Comparison of ENCODE assay signal across 28 cellular contexts in genomic region chr1:24304763-24305162, GRCh38. TPM values are rescaled to one million over a fixed set of nuclear protein-coding genes. Genes with fewer than 3 reads are reported as not detected.
"Had no signal": no experiment of that assay in that cellular context is flagged by ENCODE, and none has a peak within 500 bp of the region (broad histone marks: within the 10 kb centered on the region; RNA-seq: fewer than 3 reads in every experiment).

No MANE protein-coding gene starts in this region.

- H3K4me1 Mint-ChIP-seq: activated CD4-positive, alpha-beta T cell treated with anti-CD3 and anti-CD28 coated beads, Interleukin-2, amount 10 ng/mL, durations not matched to agents 7 days and 5 days; activated naive CD4-positive, alpha-beta T cell treated with anti-CD3 and anti-CD28 coated beads, Interleukin-2, amount 50 U/mL, for 24 hours; naive thymus-derived CD4-positive, alpha-beta T cell had no signal

- H3K4me3 Mint-ChIP-seq: activated CD4-positive, alpha-beta T cell treated with anti-CD3 and anti-CD28 coated beads, Interleukin-2, amount 10 ng/mL, durations not matched to agents 7 days and 5 days; activated CD8-positive, alpha-beta T cell treated with anti-CD3 and anti-CD28 coated beads for 36 hours; activated naive CD4-positive, alpha-beta T cell treated with anti-CD3 and anti-CD28 coated beads, Interleukin-2, amount 50 U/mL, for 24 hours; effector memory CD8-positive, alpha-beta T cell; naive thymus-derived CD4-positive, alpha-beta T cell; stimulated activated naive CD8-positive, alpha-beta T cell treated with anti-CD3 and anti-CD28 coated beads, Interleukin-15, Interleukin-2, amounts not matched to agents 100 ng/mL and 50 ng/mL, for 24 hours; T-helper 2 cell treated with Interferon-gamma antibody and Interleukin-4, amounts not matched to agents 5 μg/mL and 100 μg/mL, for 36 hours had no signal

- ATAC-seq: activated CD8-positive, alpha-beta T cell treated with anti-CD3 and anti-CD28 coated beads for 36 hours; effector memory CD8-positive, alpha-beta T cell; left lung; naive thymus-derived CD4-positive, alpha-beta T cell; psoas muscle; right cardiac atrium had no signal

- H3K36me3 Mint-ChIP-seq: activated naive CD4-positive, alpha-beta T cell treated with anti-CD3 and anti-CD28 coated beads, Interleukin-2, amount 50 U/mL, for 24 hours had no signal

- H3K9me3 ChIP-seq: esophagus muscularis mucosa, left lung, psoas muscle, tibial artery had no signal

- H3K27ac ChIP-seq: dorsolateral prefrontal cortex, esophagus muscularis mucosa, left lung, psoas muscle, skin epidermis, tibial artery, VCaP had no signal

- H3K4me3 ChIP-seq: dorsolateral prefrontal cortex, esophagus muscularis mucosa, left lung, lung, psoas muscle, skin epidermis, tibial artery had no signal

- H3K4me1 ChIP-seq: esophagus muscularis mucosa, left lung, psoas muscle, tibial artery had no signal

- H3K27ac Mint-ChIP-seq: activated CD4-positive, alpha-beta T cell treated with anti-CD3 and anti-CD28 coated beads, Interleukin-2, amount 10 ng/mL, durations not matched to agents 7 days and 5 days; activated CD8-positive, alpha-beta T cell treated with anti-CD3 and anti-CD28 coated beads for 36 hours; activated naive CD4-positive, alpha-beta T cell treated with anti-CD3 and anti-CD28 coated beads, Interleukin-2, amount 50 U/mL, for 24 hours; effector memory CD8-positive, alpha-beta T cell; naive thymus-derived CD4-positive, alpha-beta T cell; stimulated activated naive CD8-positive, alpha-beta T cell treated with anti-CD3 and anti-CD28 coated beads, Interleukin-15, Interleukin-2, amounts not matched to agents 100 ng/mL and 50 ng/mL, for 24 hours; T-helper 2 cell treated with Interferon-gamma antibody and Interleukin-4, amounts not matched to agents 5 μg/mL and 100 μg/mL, for 36 hours had no signal

- H3K9me3 Mint-ChIP-seq: activated CD4-positive, alpha-beta T cell treated with anti-CD3 and anti-CD28 coated beads, Interleukin-2, amount 10 ng/mL, durations not matched to agents 7 days and 5 days; activated CD8-positive, alpha-beta T cell treated with anti-CD3 and anti-CD28 coated beads for 36 hours; activated naive CD4-positive, alpha-beta T cell treated with anti-CD3 and anti-CD28 coated beads, Interleukin-2, amount 50 U/mL, for 24 hours; effector memory CD8-positive, alpha-beta T cell; naive thymus-derived CD4-positive, alpha-beta T cell; stimulated activated naive CD8-positive, alpha-beta T cell treated with anti-CD3 and anti-CD28 coated beads, Interleukin-15, Interleukin-2, amounts not matched to agents 100 ng/mL and 50 ng/mL, for 24 hours; T-helper 2 cell treated with Interferon-gamma antibody and Interleukin-4, amounts not matched to agents 5 μg/mL and 100 μg/mL, for 36 hours had no signal

- H3K36me3 ChIP-seq: esophagus muscularis mucosa, left lung, tibial artery had no signal

- DNase-seq: activated CD4-positive, alpha-beta T cell treated with anti-CD3 and anti-CD28 coated beads, Interleukin-2, amount 10 ng/mL, durations not matched to agents 7 days and 5 days; activated CD4-positive, CD25-positive, alpha-beta regulatory T cell treated with anti-CD3 and anti-CD28 coated beads, Interleukin-2, amount 50 U/mL, for 72 hours; activated CD8-positive, alpha-beta T cell treated with anti-CD3 and anti-CD28 coated beads for 36 hours; activated gamma-delta T cell treated with Interleukin-2 at 50 U/mL for 16 hours; activated T-cell treated with anti-CD3 and anti-CD28 coated beads, Interleukin-2, amount 50 U/mL, for 1 hour; anterior cingulate cortex; central memory CD4-positive, alpha-beta T cell; dorsolateral prefrontal cortex; effector memory CD8-positive, alpha-beta T cell; hippocampal formation; kidney glomerular epithelial cell; left lung; naive thymus-derived CD4-positive, alpha-beta T cell; psoas muscle; right cardiac atrium; stimulated activated CD4-positive, alpha-beta T cell treated with anti-CD3 and anti-CD28 coated beads, Interleukin-1b, Interleukin-23, amount 100 ng/mL, for 48 hours; substantia nigra; tibial artery had no signal

RNA-seq across cellular contexts. Expression of gene GRHL3, which starts 14.4 kb away (rescaled TPM):
- total RNA-seq: activated CD4-positive, alpha-beta T cell treated with anti-CD3 and anti-CD28 coated beads, Interleukin-2, amount 10 ng/mL, durations not matched to agents 7 days and 5 days; activated CD8-positive, alpha-beta T cell treated with anti-CD3 and anti-CD28 coated beads for 36 hours; esophagus muscularis mucosa; frontal cortex; mesenteric fat pad; naive thymus-derived CD4-positive, alpha-beta T cell; osteoblast had no signal
